ENCODE assay signal across 7 cellular contexts in the genomic region with DNA sequence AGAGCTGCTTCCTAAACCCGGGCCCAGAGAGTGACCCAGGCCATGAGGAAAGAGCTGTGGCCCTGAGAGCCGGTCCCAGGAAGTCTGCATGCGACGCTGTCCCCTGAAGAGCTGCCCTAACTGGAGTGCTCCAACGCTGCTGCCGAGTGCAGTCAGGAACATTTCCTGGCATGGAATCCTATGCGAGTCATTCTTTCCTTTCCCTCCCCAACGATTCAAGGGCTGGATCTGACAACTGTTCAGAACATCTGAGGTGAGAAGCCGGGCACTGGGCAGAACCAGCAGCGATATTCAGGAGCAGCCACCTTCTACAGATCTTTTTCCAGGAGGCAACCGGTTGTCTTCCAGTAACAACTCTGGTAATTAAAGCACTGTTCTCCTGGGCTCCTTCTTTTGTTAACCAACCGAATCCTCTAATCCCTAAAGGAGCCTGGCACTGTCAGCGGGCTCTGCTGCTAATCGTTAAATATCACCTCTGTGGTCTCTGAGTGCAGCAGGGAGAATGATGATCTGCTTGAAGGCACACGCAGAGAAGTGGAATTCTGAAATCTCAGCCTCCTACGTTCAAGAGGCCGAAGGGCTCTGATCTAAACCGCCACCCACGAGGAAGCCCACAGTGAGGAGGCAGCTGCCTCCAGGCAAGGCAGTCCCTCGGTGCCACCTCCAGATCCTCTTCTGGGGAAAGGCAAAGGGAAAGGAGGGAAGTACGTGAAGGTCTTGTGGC. TPM values are rescaled to one million over a fixed set of nuclear protein-coding genes. Genes with fewer than 3 reads are reported as not detected.
DNase-seq lines count a peak whose midpoint lies in the region; ATAC-seq, FAIRE-seq and TF ChIP-seq lines count a peak whose summit lies in the region.

No MANE protein-coding gene starts in this region.

- no peak overlapping the region for H2AFZ ChIP-seq in astrocyte (ENCODE audit: low read depth, low read length)
- H2AFZ ChIP-seq in hepatocyte: no peak overlapping the region

- H3K36me3 ChIP-seq in astrocyte (ENCODE audit: insufficient read depth, low read length) (no peaks in the 10 kb centered on the region), hepatocyte (replicated peaks; ENCODE audit: insufficient read depth, low read depth) (no peaks in the 10 kb centered on the region), sigmoid colon (peaks cover 0 to 3% (median 0%) of the 10 kb centered on the region in 4 donors)

- H3K9ac ChIP-seq in astrocyte (ENCODE audit: low read length): peak overlapping the region; percentile 72

- H3K27ac Mint-ChIP-seq in IgD-negative memory B cell (peak overlapping the region in 2 of 3 donors; percentile 59 to 70), astrocyte (ENCODE audit: unreplicated experiment) (peak overlapping the region; percentile 45)
- peak overlapping the region in 1 of 2 donors; percentile 22 for H3K27ac Mint-ChIP-seq in activated naive CD4-positive, alpha-beta T cell treated with anti-CD3 and anti-CD28 coated beads, Interleukin-2, amount 50 U/mL, for 72 hours

- no peak for FAIRE-seq in astrocyte (lab: Jason Lieb, UNC)

- H3K4me1 Mint-ChIP-seq in IgD-negative memory B cell: peaks cover 15 to 36% (median 22%) of the 10 kb centered on the region in 3 donors
- peaks cover 57% of the 10 kb centered on the region for H3K4me1 Mint-ChIP-seq in astrocyte (ENCODE audit: low read depth, unreplicated experiment)

- no peak for ATAC-seq in HG03135 (IDR thresholded peaks at IDR 0.05; ENCODE audit: unreplicated experiment)
- ATAC-seq in HG02973 (IDR thresholded peaks at IDR 0.05; ENCODE audit: unreplicated experiment): no peak
- ATAC-seq in activated naive CD4-positive, alpha-beta T cell treated with anti-CD3 and anti-CD28 coated beads, Interleukin-2, amount 50 U/mL, for 72 hours: no peak

- H3K9me3 ChIP-seq in astrocyte (ENCODE audit: insufficient read depth, low read depth, low read length) (no peaks in the 10 kb centered on the region), hepatocyte (ENCODE audit: low read depth) (no peaks in the 10 kb centered on the region), sigmoid colon (no peaks in the 10 kb centered on the region)

- H3K36me3 Mint-ChIP-seq in IgD-negative memory B cell (peaks cover 2% of the 10 kb centered on the region), astrocyte (ENCODE audit: low read depth, unreplicated experiment) (peaks cover 12% of the 10 kb centered on the region)
- H3K36me3 Mint-ChIP-seq in activated naive CD4-positive, alpha-beta T cell treated with anti-CD3 and anti-CD28 coated beads, Interleukin-2, amount 50 U/mL, for 72 hours: peaks cover 0 to 12% of the 10 kb centered on the region in 2 donors

- H3K4me2 ChIP-seq in astrocyte (ENCODE audit: low read length) (peak overlapping the region; percentile 78), hepatocyte (no peak overlapping the region)

- H3K27me3 Mint-ChIP-seq in IgD-negative memory B cell: no peaks in the 10 kb centered on the region
- no peaks in the 10 kb centered on the region for H3K27me3 Mint-ChIP-seq in astrocyte (ENCODE audit: low read depth, unreplicated experiment)

- peak overlapping the region; percentile 81 for H3K27ac ChIP-seq in astrocyte (ENCODE audit: low read depth, low read length)
- H3K27ac ChIP-seq in hepatocyte: peak overlapping the region; percentile 61
- peak overlapping the region; percentile 88 to 97 (median 93) for H3K27ac ChIP-seq in sigmoid colon

- TF ChIP-seq CTCF in astrocyte (IDR thresholded peaks at IDR 0.05; ENCODE audit: insufficient read depth, low read depth, low read length): no peak
- TF ChIP-seq CTCF in hepatocyte (IDR thresholded peaks at IDR 0.05; ENCODE audit: poor library complexity): no peak
- TF ChIP-seq CTCF in sigmoid colon (IDR thresholded peaks at IDR 0.05): no peak

- peak; percentile 12 to 94 (median 84) for TF ChIP-seq EP300 in sigmoid colon (IDR thresholded peaks at IDR 0.05)

- H3K4me1 ChIP-seq in astrocyte (ENCODE audit: insufficient read depth, low read length) (peaks cover 41% of the 10 kb centered on the region), hepatocyte (ENCODE audit: insufficient read depth) (peaks cover 59% of the 10 kb centered on the region), sigmoid colon (peaks cover 0 to 97% (median 96%) of the 10 kb centered on the region in 4 donors)

- H3K27me3 ChIP-seq in astrocyte (ENCODE audit: insufficient read depth, low read length) (no peaks in the 10 kb centered on the region), hepatocyte (no peaks in the 10 kb centered on the region), sigmoid colon (no peaks in the 10 kb centered on the region)

- H3K9me3 Mint-ChIP-seq in IgD-negative memory B cell (no peaks in the 10 kb centered on the region), astrocyte (ENCODE audit: unreplicated experiment) (no peaks in the 10 kb centered on the region)
- H3K9me3 Mint-ChIP-seq in activated naive CD4-positive, alpha-beta T cell treated with anti-CD3 and anti-CD28 coated beads, Interleukin-2, amount 50 U/mL, for 72 hours: no peaks in the 10 kb centered on the region

- DNase-seq in astrocyte (ENCODE audit: low read depth) (peak; percentile 90), hepatocyte (ENCODE audit: low spot score) (peak; percentile 70), sigmoid colon (peak; percentile 95)
- no peak for DNase-seq in activated naive CD4-positive, alpha-beta T cell treated with anti-CD3 and anti-CD28 coated beads, Interleukin-2, amount 50 U/mL, for 72 hours (ENCODE audit: low spot score in 2 of 2)

- H3K4me3 Mint-ChIP-seq in IgD-negative memory B cell (no peak overlapping the region), astrocyte (ENCODE audit: unreplicated experiment) (peak overlapping the region; percentile 46)

- peak; percentile 6 to 80 for TF ChIP-seq POLR2A in sigmoid colon (IDR thresholded peaks at IDR 0.05)

- peaks cover 78% of the 10 kb centered on the region for H4K20me1 ChIP-seq in astrocyte (ENCODE audit: insufficient read depth, low read length)
- H4K20me1 ChIP-seq in hepatocyte (ENCODE audit: insufficient read depth, poor library complexity, severe bottlenecking): peaks cover 77% of the 10 kb centered on the region

- intact Hi-C loops in sigmoid colon (cut with DNase I): loop anchor here (5.0 kb wide), 1 partner anchor 49 kb away; no protein-coding TSS in a partner anchor

- H3K9me2 ChIP-seq in hepatocyte (replicated peaks; ENCODE audit: insufficient read depth): no peaks in the 10 kb centered on the region

- H3K4me3 ChIP-seq in astrocyte (ENCODE audit: insufficient read depth, low read depth, low read length) (peak overlapping the region; percentile 42), hepatocyte (no peak overlapping the region), sigmoid colon (peak overlapping the region in 2 of 4 donors; percentile 8 to 26)

- H3K79me2 ChIP-seq in astrocyte (ENCODE audit: insufficient read depth, low read length): peaks cover 66% of the 10 kb centered on the region
- peaks cover 91% of the 10 kb centered on the region for H3K79me2 ChIP-seq in hepatocyte

- 36% methylated on average over 21 of the region's 21 CpGs for WGBS in hepatocyte (ENCODE audit: low lambda C conversion rate, missing lambda C conversion rate)
- WGBS in sigmoid colon, 2 donors: 60 to 73% methylated on average over 21 of the region's 21 CpGs

RNA-seq across cellular contexts. Expression of gene SLC45A1, which starts 55.8 kb away (rescaled TPM):
- polyA plus RNA-seq in IgD-negative memory B cell: 0.38 TPM
- total RNA-seq in astrocyte: 0.95 and 1.0 TPM in 2 replicates
- total RNA-seq in hepatocyte: 0.24 and 0.27 TPM in 2 replicates
- 1.0 and 1.6 TPM in 2 replicates for polyA plus RNA-seq in hepatocyte
- 1 to 10 TPM; 1.4 to 6.5 (median 4.3) TPM for total RNA-seq in sigmoid colon
- polyA plus RNA-seq in sigmoid colon: 1 to 10 TPM in 1 of 3 donors, not detected in 2; 1.5 TPM
- under 1 TPM; 0.20 to 0.43 TPM for total RNA-seq in activated naive CD4-positive, alpha-beta T cell treated with anti-CD3 and anti-CD28 coated beads, Interleukin-2, amount 50 U/mL, for 72 hours

Comparison
In these comparisons a context has a peak if more than half of its experiments do, and no peak if none do; other contexts are left out.
1. DNase-seq: peak in astrocyte (single experiment), hepatocyte (single experiment) and sigmoid colon (single experiment); none in activated naive CD4-positive, alpha-beta T cell treated with anti-CD3 and anti-CD28 coated beads, Interleukin-2, amount 50 U/mL, for 72 hours (0 of 2).
2. Peak in every context shown above with its lines, with median percentiles within 50 percentile points of each other: H3K27ac ChIP-seq.